Comparison of ENCODE assay signal across 19 cellular contexts in the genomic region with DNA sequence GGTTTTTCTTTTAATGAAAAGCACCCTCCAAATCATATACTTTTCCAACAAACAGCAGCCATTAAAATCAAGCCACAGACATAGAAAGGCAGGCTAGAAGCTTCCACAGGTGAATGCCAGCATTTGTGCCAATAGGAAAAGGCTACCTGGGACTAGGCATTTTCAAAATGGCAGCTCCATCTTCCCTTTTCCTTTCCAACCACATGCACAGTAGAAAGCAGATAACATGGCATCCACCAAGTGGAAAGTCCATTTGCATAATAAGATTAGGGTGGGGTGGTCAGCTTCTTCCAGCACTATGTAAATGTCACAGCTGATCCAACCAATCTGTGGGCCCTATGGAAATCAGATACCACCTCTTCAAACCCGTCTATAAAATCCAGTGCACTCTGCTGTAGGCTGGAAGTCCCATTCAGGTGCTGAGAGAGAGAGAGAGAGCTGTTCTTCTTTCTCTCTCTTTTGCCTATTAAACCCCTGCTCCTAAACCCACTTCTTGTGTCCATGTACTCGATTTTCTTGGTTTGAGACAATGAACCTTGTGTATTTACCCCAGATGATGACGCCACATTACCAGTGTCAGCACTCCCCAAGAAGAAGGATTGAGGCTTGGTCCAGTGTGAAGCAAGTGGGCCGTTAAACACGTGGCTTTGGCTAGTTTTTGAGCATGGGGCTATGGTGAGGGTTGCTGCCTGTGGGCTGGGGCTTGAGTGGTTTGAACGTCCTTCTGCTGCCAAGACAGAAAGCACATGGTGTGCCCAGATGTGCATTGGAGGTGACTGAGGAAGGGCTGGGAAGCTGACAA. TPM values are rescaled to one million over a fixed set of nuclear protein-coding genes. Genes with fewer than 3 reads are reported as not detected.
"Had no signal": no experiment of that assay in that cellular context is flagged by ENCODE, and none has a peak within 500 bp of the region (broad histone marks: within the 10 kb centered on the region; RNA-seq: fewer than 3 reads in every experiment).

No MANE protein-coding gene starts in this region.

- H2AFZ ChIP-seq: hepatocyte had no signal

- FAIRE-seq: pancreas had no signal

- H3K4me3 Mint-ChIP-seq: activated CD4-positive, alpha-beta memory T cell treated with anti-CD3 and anti-CD28 coated beads for 36 hours; activated T-cell treated with anti-CD3 and anti-CD28 coated beads, Interleukin-2, amount 50 U/mL, for 72 hours; stimulated activated naive CD8-positive, alpha-beta T cell treated with anti-CD3 and anti-CD28 coated beads, Interleukin-15, Interleukin-2, amounts not matched to agents 100 ng/mL and 50 ng/mL, for 24 hours had no signal

- DNase-seq: activated CD4-positive, alpha-beta memory T cell treated with anti-CD3 and anti-CD28 coated beads for 36 hours; activated CD4-positive, CD25-positive, alpha-beta regulatory T cell treated with anti-CD3 and anti-CD28 coated beads, Interleukin-2, amount 50 U/mL, for 72 hours; activated naive CD4-positive, alpha-beta T cell; activated T-cell treated with anti-CD3 and anti-CD28 coated beads, Interleukin-2, amount 50 U/mL, for 72 hours; colonic mucosa; mesendoderm; pancreas; stimulated activated CD4-positive, alpha-beta T cell treated with anti-CD3 and anti-CD28 coated beads, Interleukin-4, amount 100 ng/mL, for 1 hour; stimulated activated CD8-positive, alpha-beta memory T cell treated with anti-CD3 and anti-CD28 coated beads, Interleukin-4, amount 100 ng/mL, for 48 hours; T-helper 9 cell; testis; uterus had no signal

- H3K27ac Mint-ChIP-seq: activated CD4-positive, alpha-beta memory T cell treated with anti-CD3 and anti-CD28 coated beads for 36 hours; activated T-cell treated with anti-CD3 and anti-CD28 coated beads, Interleukin-2, amount 50 U/mL, for 72 hours; stimulated activated naive CD8-positive, alpha-beta T cell treated with anti-CD3 and anti-CD28 coated beads, Interleukin-15, Interleukin-2, amounts not matched to agents 100 ng/mL and 50 ng/mL, for 24 hours had no signal

- H3K9me3 ChIP-seq: ascending aorta, colonic mucosa, pancreas, testis, uterus had no signal

- H3K27me3 ChIP-seq: ascending aorta, colonic mucosa, hepatocyte, pancreas, testis, uterus had no signal

- H3K36me3 ChIP-seq: ascending aorta, colonic mucosa, pancreas, uterus had no signal

- H3K36me3 Mint-ChIP-seq: activated CD4-positive, alpha-beta memory T cell treated with anti-CD3 and anti-CD28 coated beads for 36 hours had no signal

- H3K4me2 ChIP-seq: hepatocyte had no signal

- H3K79me2 ChIP-seq: hepatocyte had no signal

- H3K4me3 ChIP-seq: ascending aorta, colonic mucosa, hepatocyte, pancreas, testis, uterus had no signal

- H3K27ac ChIP-seq: ascending aorta, colonic mucosa, hepatocyte, pancreas, testis, uterus had no signal

- ATAC-seq: activated T-cell treated with anti-CD3 and anti-CD28 coated beads, Interleukin-2, amount 50 U/mL, for 72 hours; pancreas had no signal

- H3K4me1 ChIP-seq: ascending aorta, colonic mucosa, pancreas, testis, uterus had no signal

- H3K9me3 Mint-ChIP-seq: activated CD4-positive, alpha-beta memory T cell treated with anti-CD3 and anti-CD28 coated beads for 36 hours; activated T-cell treated with anti-CD3 and anti-CD28 coated beads, Interleukin-2, amount 50 U/mL, for 72 hours; stimulated activated naive CD8-positive, alpha-beta T cell treated with anti-CD3 and anti-CD28 coated beads, Interleukin-15, Interleukin-2, amounts not matched to agents 100 ng/mL and 50 ng/mL, for 24 hours had no signal

RNA-seq across cellular contexts. Expression of a gene that starts 24.2 kb away (rescaled TPM):
- total RNA-seq: activated CD4-positive, alpha-beta memory T cell treated with anti-CD3 and anti-CD28 coated beads for 36 hours; activated T-cell treated with anti-CD3 and anti-CD28 coated beads, Interleukin-2, amount 50 U/mL, for 72 hours; ascending aorta; cardiac septum; colonic mucosa; hepatocyte; kidney epithelial cell; left ventricle myocardium superior; pancreas; uterus had no signal
- polyA plus RNA-seq: hepatocyte, neural cell, pancreas had no signal

RNA-seq across cellular contexts. Expression of a gene that starts 57.3 kb away (rescaled TPM):
- total RNA-seq: activated CD4-positive, alpha-beta memory T cell treated with anti-CD3 and anti-CD28 coated beads for 36 hours; activated T-cell treated with anti-CD3 and anti-CD28 coated beads, Interleukin-2, amount 50 U/mL, for 72 hours; ascending aorta; cardiac septum; kidney epithelial cell; left ventricle myocardium superior; pancreas had no signal
- polyA plus RNA-seq: neural cell, pancreas had no signal
